ENCODE assay signal across 5 cellular contexts in the genomic region with DNA sequence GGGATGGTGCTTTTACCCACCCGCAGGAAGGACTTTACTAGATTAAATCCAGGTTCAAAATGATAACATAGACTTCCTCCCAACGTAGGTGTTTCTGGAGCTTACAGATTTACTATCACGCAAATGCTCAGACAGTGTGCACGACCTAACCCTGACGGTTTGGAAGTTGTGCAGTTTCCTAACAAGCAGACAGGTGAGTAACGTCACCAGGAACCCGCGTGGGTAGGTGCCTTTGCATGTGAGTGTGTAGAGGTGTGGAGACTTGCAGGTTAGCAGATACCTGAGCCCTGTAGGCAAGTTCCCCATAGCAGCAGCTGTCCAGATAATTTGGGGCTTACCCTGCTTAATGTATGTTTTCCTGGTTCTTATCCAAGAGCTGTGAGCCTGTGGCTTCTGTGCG. TPM values are rescaled to one million over a fixed set of nuclear protein-coding genes. Genes with fewer than 3 reads are reported as not detected.
"Had no signal": no experiment of that assay in that cellular context is flagged by ENCODE, and none has a peak within 500 bp of the region (broad histone marks: within the 10 kb centered on the region; RNA-seq: fewer than 3 reads in every experiment).

No MANE protein-coding gene starts in this region.

RNA-seq across cellular contexts. Expression of gene GPR31, which starts 29.5 kb away (rescaled TPM):
- total RNA-seq: HepG2, HT-29, HT1080, IMR-90, K562 had no signal
